Comparison of ENCODE assay signal across 9 cellular contexts in genomic region chr19:3055741-3056453, GRCh38. TPM values are rescaled to one million over a fixed set of nuclear protein-coding genes. Genes with fewer than 3 reads are reported as not detected.
DNase-seq lines count a peak whose midpoint lies in the region; ATAC-seq and TF ChIP-seq lines count a peak whose summit lies in the region.
"Had no signal": no experiment of that assay in that cellular context is flagged by ENCODE, and none has a peak within 500 bp of the region (broad histone marks: within the 10 kb centered on the region; RNA-seq: fewer than 3 reads in every experiment).

No MANE protein-coding gene starts in this region.

- intact Hi-C loops in Right ventricle myocardium superior (cut with DNase I) = no loop called here
- intact Hi-C loops in left lung (cut with DNase I) = no loop called here
- intact Hi-C loops in uterus (cut with DNase I; ENCODE audit: low total_unique reads) = no loop called here

- TF ChIP-seq POLR2A in uterus (IDR thresholded peaks at IDR 0.05) = no peak

- H3K4me3 ChIP-seq in cardiac muscle cell (no peak overlapping the region), SJSA1 (peak overlapping the region; percentile 18), left lung (no peak overlapping the region), uterus (no peak overlapping the region)

- H3K27ac ChIP-seq in cardiac muscle cell (peak overlapping the region; percentile 35), SJSA1 (peak overlapping the region; percentile 30), left lung (peak overlapping the region in 1 of 2 donors; percentile 53), uterus (peak overlapping the region; percentile 82 to 88)

- H3K36me3 ChIP-seq in cardiac muscle cell (peaks cover 26% of the 10 kb centered on the region), SJSA1 (peaks cover 76% of the 10 kb centered on the region), left lung (peaks cover 0 to 75% of the 10 kb centered on the region in 2 donors), uterus (no peaks in the 10 kb centered on the region)

- ATAC-seq in Right ventricle myocardium superior (ENCODE audit: poor library complexity) (no peak), left lung (peak; percentile 64), HG02759 (IDR thresholded peaks at IDR 0.05; ENCODE audit: unreplicated experiment) (no peak)

- H3K27me3 ChIP-seq in cardiac muscle cell = no peaks in the 10 kb centered on the region
- H3K27me3 ChIP-seq in SJSA1 (replicated peaks) = no peaks in the 10 kb centered on the region
- H3K27me3 ChIP-seq in left lung = no peaks in the 10 kb centered on the region
- no peaks in the 10 kb centered on the region for H3K27me3 ChIP-seq in uterus

- H3K9me3 ChIP-seq in cardiac muscle cell (ENCODE audit: low read depth) (no peaks in the 10 kb centered on the region), SJSA1 (replicated peaks) (no peaks in the 10 kb centered on the region), left lung (no peaks in the 10 kb centered on the region), uterus (no peaks in the 10 kb centered on the region)

- DNase-seq in cardiac muscle cell (ENCODE audit: low read depth in 1 of 2, low spot score in 1 of 2) = no peak
- no peak for DNase-seq in Right ventricle myocardium superior
- peak in 1 of 2 experiments; percentile 76 for DNase-seq in SJSA1 (ENCODE audit: low read depth in 1 of 2, low spot score in 2 of 2)
- peak; percentile 77 to 82 for DNase-seq in left lung
- DNase-seq in uterus = peak; percentile 41 to 65
- DNase-seq in activated T-cell treated with anti-CD3 and anti-CD28 coated beads, Interleukin-2, amount 50 U/mL, for 48 hours = no peak
- no peak for DNase-seq in DMS114 treated with DMSO at 0.1 percent for 48 hours (lab: John Stamatoyannopoulos, UW; ENCODE audit: unreplicated experiment)
- DNase-seq: activated CD8-positive, alpha-beta memory T cell treated with anti-CD3 and anti-CD28 coated beads, Interleukin-2, amount 50 U/mL, for 48 hours had no signal

- no peak for TF ChIP-seq CTCF in cardiac muscle cell (IDR thresholded peaks at IDR 0.05; ENCODE audit: low read depth, low read length)
- no peak for TF ChIP-seq CTCF in left lung (IDR thresholded peaks at IDR 0.05)
- TF ChIP-seq CTCF in uterus (IDR thresholded peaks at IDR 0.05) = no peak

- peaks cover 12% of the 10 kb centered on the region for H3K4me1 ChIP-seq in cardiac muscle cell (ENCODE audit: low read depth)
- peaks cover 64% of the 10 kb centered on the region for H3K4me1 ChIP-seq in SJSA1 (replicated peaks)
- H3K4me1 ChIP-seq in left lung = peaks cover 26 to 58% of the 10 kb centered on the region in 2 donors
- peaks cover 8 to 29% of the 10 kb centered on the region in 2 donors for H3K4me1 ChIP-seq in uterus

RNA-seq across cellular contexts. Expression of gene TLE5, which starts 6.4 kb away (rescaled TPM):
- total RNA-seq in cardiac muscle cell = 612 and 690 TPM in 2 replicates
- 446 and 487 TPM in 2 replicates for polyA plus RNA-seq in cardiac muscle cell
- 760 TPM for total RNA-seq in Right ventricle myocardium superior
- total RNA-seq in SJSA1 (2014; rRNA removed; shearing (Covaris generic)) = 530 and 694 TPM in 2 replicates
- 100 to 1,000 TPM; 335 to 409 TPM for total RNA-seq in left lung
- total RNA-seq in uterus = 100 to 1,000 TPM in 3 of 4 donors, 10 to 100 TPM in 1; 86.1 to 644 (median 429) TPM

RNA-seq across cellular contexts. Expression of gene TLE2, which starts 26.8 kb away (rescaled TPM):
- 71.1 and 95.9 TPM in 2 replicates for total RNA-seq in cardiac muscle cell
- polyA plus RNA-seq in cardiac muscle cell = 102 and 105 TPM in 2 replicates
- total RNA-seq in Right ventricle myocardium superior = 55.7 TPM
- 19.2 and 19.9 TPM in 2 replicates for total RNA-seq in SJSA1 (2014; rRNA removed; shearing (Covaris generic))
- 10 to 100 TPM; 35.2 to 70.5 TPM for total RNA-seq in left lung
- total RNA-seq in uterus = 100 to 1,000 TPM in 1 of 4 donors, 10 to 100 TPM in 3; 24.9 to 102 (median 62.3) TPM

RNA-seq across cellular contexts. Expression of gene GNA11, which starts 38.3 kb away (rescaled TPM):
- total RNA-seq in cardiac muscle cell = 36.5 and 47.5 TPM in 2 replicates
- polyA plus RNA-seq in cardiac muscle cell = 60.8 and 63.3 TPM in 2 replicates
- 61.3 TPM for total RNA-seq in Right ventricle myocardium superior
- 100 and 135 TPM in 2 replicates for total RNA-seq in SJSA1 (2014; rRNA removed; shearing (Covaris generic))
- total RNA-seq in left lung = 10 to 100 TPM; 57.2 to 59.9 TPM
- total RNA-seq in uterus = 10 to 100 TPM in 3 of 4 donors, 1 to 10 TPM in 1; 8.5 to 71.8 (median 27.7) TPM

Comparison
In these comparisons a context has a peak if more than half of its experiments do, and no peak if none do; other contexts are left out.
1. DNase-seq: peak in left lung (2 of 2) and uterus (2 of 2); none in cardiac muscle cell (0 of 2), Right ventricle myocardium superior (single experiment), activated T-cell treated with anti-CD3 and anti-CD28 coated beads, Interleukin-2, amount 50 U/mL, for 48 hours (0 of 2) and DMS114 treated with DMSO at 0.1 percent for 48 hours (single experiment).